1 cellular context compared by ENCODE assay signal in the genomic region with DNA sequence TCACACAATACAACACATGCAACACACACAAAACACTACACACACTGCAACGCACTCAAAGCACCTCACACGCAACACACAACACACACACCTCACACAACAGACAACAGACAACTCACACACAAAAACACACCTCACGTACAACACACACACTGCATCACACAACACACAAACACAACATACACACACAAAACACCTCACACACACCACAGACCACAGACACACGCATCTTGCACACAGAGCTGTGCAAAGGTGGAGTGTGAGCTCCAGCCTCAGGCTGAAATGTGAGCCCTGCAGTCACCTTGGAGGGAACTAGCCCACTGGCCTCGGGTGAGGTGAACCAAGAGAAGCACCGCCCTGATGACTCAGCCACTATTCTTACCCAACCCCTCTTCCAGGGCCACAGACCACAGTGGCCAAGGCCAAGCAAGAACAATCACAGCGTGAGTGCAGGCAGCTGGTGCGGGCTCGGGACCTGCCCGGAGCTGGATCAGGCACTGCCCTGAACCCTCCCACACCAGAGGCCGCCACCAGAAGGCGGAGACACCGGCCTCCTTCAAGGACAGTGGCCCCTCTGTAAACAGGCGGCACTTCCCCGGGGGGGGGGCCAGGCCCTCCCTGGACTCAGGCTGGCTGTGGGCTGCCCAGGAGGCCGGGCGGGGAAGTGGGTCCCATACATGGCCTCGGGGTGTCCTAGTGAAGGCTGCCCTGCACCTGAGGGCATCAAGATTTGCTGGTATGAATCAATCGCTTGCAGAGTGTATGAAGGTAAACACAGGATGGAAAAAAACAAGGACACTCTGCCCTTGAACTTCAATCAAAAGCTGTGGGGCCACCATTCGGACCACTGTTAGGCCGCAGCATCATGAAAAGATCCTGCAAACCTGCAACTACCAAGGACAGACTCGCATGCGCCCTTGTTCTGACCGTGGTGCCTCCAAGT.
TF ChIP-seq lines count a peak whose summit lies in the region.

No MANE protein-coding gene starts in this region.

TF ChIP-seq in HepG2, 621 proteins besides CTCF, POLR2A, EP300 and RAD21 (continued from another document and continues in another):
- TF ChIP-seq, protein P1, sequence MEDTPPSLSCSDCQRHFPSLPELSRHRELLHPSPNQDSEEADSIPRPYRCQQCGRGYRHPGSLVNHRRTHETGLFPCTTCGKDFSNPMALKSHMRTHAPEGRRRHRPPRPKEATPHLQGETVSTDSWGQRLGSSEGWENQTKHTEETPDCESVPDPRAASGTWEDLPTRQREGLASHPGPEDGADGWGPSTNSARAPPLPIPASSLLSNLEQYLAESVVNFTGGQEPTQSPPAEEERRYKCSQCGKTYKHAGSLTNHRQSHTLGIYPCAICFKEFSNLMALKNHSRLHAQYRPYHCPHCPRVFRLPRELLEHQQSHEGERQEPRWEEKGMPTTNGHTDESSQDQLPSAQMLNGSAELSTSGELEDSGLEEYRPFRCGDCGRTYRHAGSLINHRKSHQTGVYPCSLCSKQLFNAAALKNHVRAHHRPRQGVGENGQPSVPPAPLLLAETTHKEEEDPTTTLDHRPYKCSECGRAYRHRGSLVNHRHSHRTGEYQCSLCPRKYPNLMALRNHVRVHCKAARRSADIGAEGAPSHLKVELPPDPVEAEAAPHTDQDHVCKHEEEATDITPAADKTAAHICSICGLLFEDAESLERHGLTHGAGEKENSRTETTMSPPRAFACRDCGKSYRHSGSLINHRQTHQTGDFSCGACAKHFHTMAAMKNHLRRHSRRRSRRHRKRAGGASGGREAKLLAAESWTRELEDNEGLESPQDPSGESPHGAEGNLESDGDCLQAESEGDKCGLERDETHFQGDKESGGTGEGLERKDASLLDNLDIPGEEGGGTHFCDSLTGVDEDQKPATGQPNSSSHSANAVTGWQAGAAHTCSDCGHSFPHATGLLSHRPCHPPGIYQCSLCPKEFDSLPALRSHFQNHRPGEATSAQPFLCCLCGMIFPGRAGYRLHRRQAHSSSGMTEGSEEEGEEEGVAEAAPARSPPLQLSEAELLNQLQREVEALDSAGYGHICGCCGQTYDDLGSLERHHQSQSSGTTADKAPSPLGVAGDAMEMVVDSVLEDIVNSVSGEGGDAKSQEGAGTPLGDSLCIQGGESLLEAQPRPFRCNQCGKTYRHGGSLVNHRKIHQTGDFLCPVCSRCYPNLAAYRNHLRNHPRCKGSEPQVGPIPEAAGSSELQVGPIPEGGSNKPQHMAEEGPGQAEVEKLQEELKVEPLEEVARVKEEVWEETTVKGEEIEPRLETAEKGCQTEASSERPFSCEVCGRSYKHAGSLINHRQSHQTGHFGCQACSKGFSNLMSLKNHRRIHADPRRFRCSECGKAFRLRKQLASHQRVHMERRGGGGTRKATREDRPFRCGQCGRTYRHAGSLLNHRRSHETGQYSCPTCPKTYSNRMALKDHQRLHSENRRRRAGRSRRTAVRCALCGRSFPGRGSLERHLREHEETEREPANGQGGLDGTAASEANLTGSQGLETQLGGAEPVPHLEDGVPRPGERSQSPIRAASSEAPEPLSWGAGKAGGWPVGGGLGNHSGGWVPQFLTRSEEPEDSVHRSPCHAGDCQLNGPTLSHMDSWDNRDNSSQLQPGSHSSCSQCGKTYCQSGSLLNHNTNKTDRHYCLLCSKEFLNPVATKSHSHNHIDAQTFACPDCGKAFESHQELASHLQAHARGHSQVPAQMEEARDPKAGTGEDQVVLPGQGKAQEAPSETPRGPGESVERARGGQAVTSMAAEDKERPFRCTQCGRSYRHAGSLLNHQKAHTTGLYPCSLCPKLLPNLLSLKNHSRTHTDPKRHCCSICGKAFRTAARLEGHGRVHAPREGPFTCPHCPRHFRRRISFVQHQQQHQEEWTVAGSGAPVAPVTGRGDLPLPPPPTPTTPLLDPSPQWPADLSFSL (CRISPR knock-in tag; IDR thresholded peaks at IDR 0.05): peak; percentile 99
- TF ChIP-seq KDM6A (CRISPR knock-in tag; IDR thresholded peaks at IDR 0.05; ENCODE audit: low read depth) (peak; percentile 51; the same call in 1 of the 2 replicates), RCOR2 (CRISPR knock-in tag; IDR thresholded peaks at IDR 0.05) (peak; percentile 97), NFYC (CRISPR knock-in tag; IDR thresholded peaks at IDR 0.05) (peak; percentile 43; the same call in 1 of the 2 replicates), MTA1 (CRISPR knock-in tag; IDR thresholded peaks at IDR 0.05; ENCODE audit: borderline replicate concordance) (peak; percentile 100), ZNF552 (CRISPR knock-in tag; IDR thresholded peaks at IDR 0.05; ENCODE audit: borderline replicate concordance) (peak; percentile 60; the same call in 1 of the 2 replicates), HIVEP1 (CRISPR knock-in tag; IDR thresholded peaks at IDR 0.05) (peak; percentile 73), ZNF75D (CRISPR knock-in tag; IDR thresholded peaks at IDR 0.05; ENCODE audit: borderline replicate concordance) (no peak), MEIS2 (CRISPR knock-in tag; IDR thresholded peaks at IDR 0.05) (peak; percentile 45), ZNF331 (CRISPR knock-in tag; IDR thresholded peaks at IDR 0.05) (peak; percentile 89; the same call in 1 of the 2 replicates), ZNF709 (CRISPR knock-in tag; IDR thresholded peaks at IDR 0.05) (peak; percentile 87), ZNF562 (CRISPR knock-in tag; IDR thresholded peaks at IDR 0.05; ENCODE audit: borderline replicate concordance) (no peak), ZNF10 (CRISPR knock-in tag; IDR thresholded peaks at IDR 0.05; ENCODE audit: borderline replicate concordance, low read depth) (no peak), GTF2F1 (IDR thresholded peaks at IDR 0.05; ENCODE audit: low read length) (no peak), JARID2 (CRISPR knock-in tag; IDR thresholded peaks at IDR 0.05; ENCODE audit: insufficient replicate concordance) (peak; percentile 39), HNF4A (CRISPR knock-in tag; IDR thresholded peaks at IDR 0.05) (peak; percentile 93), ZNF264 (CRISPR knock-in tag; IDR thresholded peaks at IDR 0.05) (peak; percentile 81), SP2 (CRISPR knock-in tag; IDR thresholded peaks at IDR 0.05) (no peak), CAMTA2 (CRISPR knock-in tag; IDR thresholded peaks at IDR 0.05; ENCODE audit: borderline replicate concordance) (no peak; the same call in 1 of the 2 replicates), ZNF468 (CRISPR knock-in tag; IDR thresholded peaks at IDR 0.05) (no peak), MAFK (conservative IDR thresholded peaks at IDR 0.05 in 1 of 2, IDR thresholded peaks at IDR 0.05 in 1 of 2; ENCODE audit: low read length in 2 of 2) (peak; percentile 41 to 57; a peak in 2 of 4 replicates), ZSCAN25 (CRISPR knock-in tag; IDR thresholded peaks at IDR 0.05) (peak; percentile 91), CCAR2 (optimal IDR thresholded peaks at IDR 0.05; ENCODE audit: low read depth, low read length) (peak; percentile 22), PAF1 (CRISPR knock-in tag; IDR thresholded peaks at IDR 0.05) (0 out of 2 replicates have a peak, but pooled peaks have one; percentile 44), CCDC6 (CRISPR knock-in tag; IDR thresholded peaks at IDR 0.05) (peak; percentile 95), RBM22 (optimal IDR thresholded peaks at IDR 0.05; ENCODE audit: low read length) (peak; percentile 99), SAP130 (CRISPR knock-in tag; IDR thresholded peaks at IDR 0.05; ENCODE audit: low read depth) (peak; percentile 92)
- TF ChIP-seq, protein P2, sequence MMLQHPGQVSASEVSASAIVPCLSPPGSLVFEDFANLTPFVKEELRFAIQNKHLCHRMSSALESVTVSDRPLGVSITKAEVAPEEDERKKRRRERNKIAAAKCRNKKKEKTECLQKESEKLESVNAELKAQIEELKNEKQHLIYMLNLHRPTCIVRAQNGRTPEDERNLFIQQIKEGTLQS (CRISPR knock-in tag; IDR thresholded peaks at IDR 0.05): peak; percentile 100
- TF ChIP-seq, protein P3, sequence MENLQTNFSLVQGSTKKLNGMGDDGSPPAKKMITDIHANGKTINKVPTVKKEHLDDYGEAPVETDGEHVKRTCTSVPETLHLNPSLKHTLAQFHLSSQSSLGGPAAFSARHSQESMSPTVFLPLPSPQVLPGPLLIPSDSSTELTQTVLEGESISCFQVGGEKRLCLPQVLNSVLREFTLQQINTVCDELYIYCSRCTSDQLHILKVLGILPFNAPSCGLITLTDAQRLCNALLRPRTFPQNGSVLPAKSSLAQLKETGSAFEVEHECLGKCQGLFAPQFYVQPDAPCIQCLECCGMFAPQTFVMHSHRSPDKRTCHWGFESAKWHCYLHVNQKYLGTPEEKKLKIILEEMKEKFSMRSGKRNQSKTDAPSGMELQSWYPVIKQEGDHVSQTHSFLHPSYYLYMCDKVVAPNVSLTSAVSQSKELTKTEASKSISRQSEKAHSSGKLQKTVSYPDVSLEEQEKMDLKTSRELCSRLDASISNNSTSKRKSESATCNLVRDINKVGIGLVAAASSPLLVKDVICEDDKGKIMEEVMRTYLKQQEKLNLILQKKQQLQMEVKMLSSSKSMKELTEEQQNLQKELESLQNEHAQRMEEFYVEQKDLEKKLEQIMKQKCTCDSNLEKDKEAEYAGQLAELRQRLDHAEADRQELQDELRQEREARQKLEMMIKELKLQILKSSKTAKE (CRISPR knock-in tag; IDR thresholded peaks at IDR 0.05; ENCODE audit: borderline replicate concordance): peak; percentile 94
- TF ChIP-seq, protein P4, sequence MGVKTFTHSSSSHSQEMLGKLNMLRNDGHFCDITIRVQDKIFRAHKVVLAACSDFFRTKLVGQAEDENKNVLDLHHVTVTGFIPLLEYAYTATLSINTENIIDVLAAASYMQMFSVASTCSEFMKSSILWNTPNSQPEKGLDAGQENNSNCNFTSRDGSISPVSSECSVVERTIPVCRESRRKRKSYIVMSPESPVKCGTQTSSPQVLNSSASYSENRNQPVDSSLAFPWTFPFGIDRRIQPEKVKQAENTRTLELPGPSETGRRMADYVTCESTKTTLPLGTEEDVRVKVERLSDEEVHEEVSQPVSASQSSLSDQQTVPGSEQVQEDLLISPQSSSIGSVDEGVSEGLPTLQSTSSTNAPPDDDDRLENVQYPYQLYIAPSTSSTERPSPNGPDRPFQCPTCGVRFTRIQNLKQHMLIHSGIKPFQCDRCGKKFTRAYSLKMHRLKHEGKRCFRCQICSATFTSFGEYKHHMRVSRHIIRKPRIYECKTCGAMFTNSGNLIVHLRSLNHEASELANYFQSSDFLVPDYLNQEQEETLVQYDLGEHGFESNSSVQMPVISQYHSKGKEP (CRISPR knock-in tag; IDR thresholded peaks at IDR 0.05): 0 out of 2 replicates have a peak, but pooled peaks have one; percentile 40
- TF ChIP-seq, protein P5, sequence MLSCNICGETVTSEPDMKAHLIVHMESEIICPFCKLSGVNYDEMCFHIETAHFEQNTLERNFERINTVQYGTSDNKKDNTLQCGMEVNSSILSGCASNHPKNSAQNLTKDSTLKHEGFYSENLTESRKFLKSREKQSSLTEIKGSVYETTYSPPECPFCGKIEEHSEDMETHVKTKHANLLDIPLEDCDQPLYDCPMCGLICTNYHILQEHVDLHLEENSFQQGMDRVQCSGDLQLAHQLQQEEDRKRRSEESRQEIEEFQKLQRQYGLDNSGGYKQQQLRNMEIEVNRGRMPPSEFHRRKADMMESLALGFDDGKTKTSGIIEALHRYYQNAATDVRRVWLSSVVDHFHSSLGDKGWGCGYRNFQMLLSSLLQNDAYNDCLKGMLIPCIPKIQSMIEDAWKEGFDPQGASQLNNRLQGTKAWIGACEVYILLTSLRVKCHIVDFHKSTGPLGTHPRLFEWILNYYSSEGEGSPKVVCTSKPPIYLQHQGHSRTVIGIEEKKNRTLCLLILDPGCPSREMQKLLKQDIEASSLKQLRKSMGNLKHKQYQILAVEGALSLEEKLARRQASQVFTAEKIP (CRISPR knock-in tag; IDR thresholded peaks at IDR 0.05; ENCODE audit: borderline replicate concordance): 0 out of 2 replicates have a peak, but pooled peaks have one; percentile 60
- TF ChIP-seq, protein P6, sequence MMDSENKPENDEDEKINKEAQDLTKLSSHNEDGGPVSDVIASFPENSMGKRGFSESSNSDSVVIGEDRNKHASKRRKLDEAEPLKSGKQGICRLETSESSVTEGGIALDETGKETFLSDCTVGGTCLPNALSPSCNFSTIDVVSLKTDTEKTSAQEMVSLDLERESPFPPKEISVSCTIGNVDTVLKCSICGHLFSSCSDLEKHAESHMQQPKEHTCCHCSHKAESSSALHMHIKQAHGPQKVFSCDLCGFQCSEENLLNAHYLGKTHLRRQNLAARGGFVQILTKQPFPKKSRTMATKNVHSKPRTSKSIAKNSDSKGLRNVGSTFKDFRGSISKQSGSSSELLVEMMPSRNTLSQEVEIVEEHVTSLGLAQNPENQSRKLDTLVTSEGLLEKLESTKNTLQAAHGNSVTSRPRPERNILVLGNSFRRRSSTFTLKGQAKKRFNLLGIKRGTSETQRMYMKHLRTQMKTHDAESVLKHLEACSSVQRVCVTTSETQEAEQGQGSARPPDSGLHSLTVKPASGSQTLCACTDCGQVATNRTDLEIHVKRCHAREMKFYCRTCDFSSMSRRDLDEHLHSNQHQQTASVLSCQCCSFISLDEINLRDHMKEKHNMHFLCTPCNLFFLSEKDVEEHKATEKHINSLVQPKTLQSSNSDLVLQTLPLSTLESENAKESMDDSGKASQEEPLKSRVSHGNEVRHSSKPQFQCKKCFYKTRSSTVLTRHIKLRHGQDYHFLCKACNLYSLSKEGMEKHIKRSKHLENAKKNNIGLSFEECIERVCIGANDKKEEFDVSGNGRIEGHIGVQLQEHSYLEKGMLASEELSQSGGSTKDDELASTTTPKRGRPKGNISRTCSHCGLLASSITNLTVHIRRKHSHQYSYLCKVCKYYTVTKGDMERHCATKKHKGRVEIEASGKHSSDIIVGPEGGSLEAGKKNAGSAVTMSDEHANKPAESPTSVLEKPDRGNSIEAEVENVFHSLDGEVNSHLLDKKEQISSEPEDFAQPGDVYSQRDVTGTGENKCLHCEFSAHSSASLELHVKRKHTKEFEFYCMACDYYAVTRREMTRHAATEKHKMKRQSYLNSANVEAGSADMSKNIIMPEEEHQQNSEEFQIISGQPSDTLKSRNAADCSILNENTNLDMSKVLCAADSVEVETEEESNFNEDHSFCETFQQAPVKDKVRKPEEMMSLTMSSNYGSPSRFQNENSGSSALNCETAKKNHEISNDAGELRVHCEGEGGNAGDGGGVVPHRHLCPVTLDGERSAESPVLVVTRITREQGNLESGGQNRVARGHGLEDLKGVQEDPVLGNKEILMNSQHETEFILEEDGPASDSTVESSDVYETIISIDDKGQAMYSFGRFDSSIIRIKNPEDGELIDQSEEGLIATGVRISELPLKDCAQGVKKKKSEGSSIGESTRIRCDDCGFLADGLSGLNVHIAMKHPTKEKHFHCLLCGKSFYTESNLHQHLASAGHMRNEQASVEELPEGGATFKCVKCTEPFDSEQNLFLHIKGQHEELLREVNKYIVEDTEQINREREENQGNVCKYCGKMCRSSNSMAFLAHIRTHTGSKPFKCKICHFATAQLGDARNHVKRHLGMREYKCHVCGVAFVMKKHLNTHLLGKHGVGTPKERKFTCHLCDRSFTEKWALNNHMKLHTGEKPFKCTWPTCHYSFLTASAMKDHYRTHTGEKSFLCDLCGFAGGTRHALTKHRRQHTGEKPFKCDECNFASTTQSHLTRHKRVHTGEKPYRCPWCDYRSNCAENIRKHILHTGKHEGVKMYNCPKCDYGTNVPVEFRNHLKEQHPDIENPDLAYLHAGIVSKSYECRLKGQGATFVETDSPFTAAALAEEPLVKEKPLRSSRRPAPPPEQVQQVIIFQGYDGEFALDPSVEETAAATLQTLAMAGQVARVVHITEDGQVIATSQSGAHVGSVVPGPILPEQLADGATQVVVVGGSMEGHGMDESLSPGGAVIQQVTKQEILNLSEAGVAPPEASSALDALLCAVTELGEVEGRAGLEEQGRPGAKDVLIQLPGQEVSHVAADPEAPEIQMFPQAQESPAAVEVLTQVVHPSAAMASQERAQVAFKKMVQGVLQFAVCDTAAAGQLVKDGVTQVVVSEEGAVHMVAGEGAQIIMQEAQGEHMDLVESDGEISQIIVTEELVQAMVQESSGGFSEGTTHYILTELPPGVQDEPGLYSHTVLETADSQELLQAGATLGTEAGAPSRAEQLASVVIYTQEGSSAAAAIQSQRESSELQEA (CRISPR knock-in tag; IDR thresholded peaks at IDR 0.05; ENCODE audit: not compliant biosample characterization): peak; percentile 52
